ENCODE assay signal across 8 cellular contexts in genomic region chr22:31637375-31637937, GRCh38. TPM values are rescaled to one million over a fixed set of nuclear protein-coding genes. Genes with fewer than 3 reads are reported as not detected.
DNase-seq lines count a peak whose midpoint lies in the region; ATAC-seq and TF ChIP-seq lines count a peak whose summit lies in the region.

No MANE protein-coding gene starts in this region.

- CTCF ChIA-PET in RWPE1 (lab: Yijun Ruan, JAX): interaction anchor here (0.9 kb wide), 1 partner anchor 28 kb away, joined by 3 read pairs; no protein-coding TSS in a partner anchor

- peaks cover 77% of the 10 kb centered on the region for H3K79me2 ChIP-seq in GM23338 (replicated peaks; ENCODE audit: insufficient read depth)

- 66 to 68% methylated on average over 10 of the region's 10 CpGs for WGBS in testis, 2 donors

- DNase-seq in GM23338 (ENCODE audit: low spot score) (peak; percentile 37), RWPE1 (ENCODE audit: low spot score) (no peak), left cardiac atrium (no peak), testis (peak; percentile 54), COLO829 (ENCODE audit: low spot score) (no peak), HuH-7.5 (ENCODE audit: low spot score) (no peak)
- no peak for DNase-seq in activated naive CD4-positive, alpha-beta T cell treated with anti-CD3 and anti-CD28 coated beads, Interleukin-2, amount 50 U/mL, for 16 hours

- H3K27me3 ChIP-seq in GM23338 (ENCODE audit: insufficient read depth) (no peaks in the 10 kb centered on the region), testis (no peaks in the 10 kb centered on the region)

- no peak overlapping the region for H3K4me2 ChIP-seq in GM23338

- H3K27me3 Mint-ChIP-seq in GM23338 (ENCODE audit: insufficient read depth, low read depth, poor library complexity): peaks cover 13% of the 10 kb centered on the region

- TF ChIP-seq POLR2A in testis (IDR thresholded peaks at IDR 0.05): no peak

- no peaks in the 10 kb centered on the region for H3K9me2 ChIP-seq in GM23338 (ENCODE audit: insufficient read depth)

- H3K27ac ChIP-seq in GM23338 (ENCODE audit: low read depth) (0 out of 2 replicates have a peak overlapping the region, but pooled peaks have one; percentile 66), RWPE1 (peak overlapping the region; percentile 57), testis (peak overlapping the region; percentile 22 to 62)

- H2AFZ ChIP-seq in GM23338: no peak overlapping the region

- H3K36me3 ChIP-seq in GM23338 (ENCODE audit: insufficient read depth) (no peaks in the 10 kb centered on the region), testis (ENCODE audit: low read depth, missing control alignments) (no peaks in the 10 kb centered on the region)

- no peaks in the 10 kb centered on the region for H3K9me3 Mint-ChIP-seq in GM23338

- peaks cover 5% of the 10 kb centered on the region; the same call in 1 of the 2 replicates for H3F3A ChIP-seq in GM23338 (replicated peaks; ENCODE audit: low read depth)

- peaks cover 13% of the 10 kb centered on the region for H4K20me1 ChIP-seq in GM23338 (replicated peaks; ENCODE audit: insufficient read depth)

- peak; percentile 41 for ATAC-seq in GM23338
- peak; percentile 38 to 51 for ATAC-seq in left cardiac atrium

- TF ChIP-seq CTCF in GM12873 (IDR thresholded peaks at IDR 0.05; ENCODE audit: insufficient read depth, low read depth, low read length, missing control alignments): peak; percentile 60
- TF ChIP-seq CTCF in GM23338 (conservative IDR thresholded peaks at IDR 0.05; ENCODE audit: low read depth in 2 of 2): no peak
- TF ChIP-seq CTCF in RWPE1 (conservative IDR thresholded peaks at IDR 0.05; ENCODE audit: low read depth): no peak
- peak in 1 of 3 experiments; percentile 9 for TF ChIP-seq CTCF in testis (IDR thresholded peaks at IDR 0.05)

- H3K27ac Mint-ChIP-seq in GM23338: no peak overlapping the region

- no peaks in the 10 kb centered on the region for H3K9me3 ChIP-seq in testis

- H3K4me1 ChIP-seq in GM23338 (ENCODE audit: insufficient read depth) (peaks cover 4% of the 10 kb centered on the region; the same call in 1 of the 2 replicates), testis (no peaks in the 10 kb centered on the region)

- intact Hi-C loops in left cardiac atrium (cut with DNase I): loop anchor here in 1 of 2 donors (10.0 kb wide), 1 partner anchor 293 kb away; the partner anchor contains the start of gene PATZ1
- intact Hi-C loops in testis (cut with DNase I; ENCODE audit: low total_unique reads): no loop called here

- peaks cover 14% of the 10 kb centered on the region; the same call in 2 of the 3 replicates for H3K4me1 Mint-ChIP-seq in GM23338

- POLR2A ChIA-PET in RWPE1 (lab: Yijun Ruan, JAX; ENCODE audit: low non-redundant PET): no interaction called here

- H3K4me3 ChIP-seq in GM23338 (no peak overlapping the region), testis (no peak overlapping the region)

- peaks cover 16% of the 10 kb centered on the region for H3K36me3 Mint-ChIP-seq in GM23338 (ENCODE audit: low read depth)

- H3K4me3 Mint-ChIP-seq in GM23338: no peak overlapping the region

TF ChIP-seq in GM23338, 12 proteins besides CTCF, POLR2A, EP300 and RAD21 (continues in another document):
- TF ChIP-seq EZH2 (IDR thresholded peaks at IDR 0.05; ENCODE audit: low read depth, unreplicated experiment) (no peak), ZNF462 (CRISPR knock-in tag; IDR thresholded peaks at IDR 0.05) (no peak), ETS1 (IDR thresholded peaks at IDR 0.05) (no peak), CREB1 (CRISPR knock-in tag; IDR thresholded peaks at IDR 0.05; ENCODE audit: low read depth) (no peak), JUNB (IDR thresholded peaks at IDR 0.05; ENCODE audit: unreplicated experiment) (no peak), NANOG (IDR thresholded peaks at IDR 0.05; ENCODE audit: borderline replicate concordance) (no peak), ZNF331 (CRISPR knock-in tag; IDR thresholded peaks at IDR 0.05; ENCODE audit: low read depth) (no peak), POLR2AphosphoS5 (IDR thresholded peaks at IDR 0.05; ENCODE audit: low read depth) (no peak), EZH2phosphoT487 (IDR thresholded peaks at IDR 0.05; ENCODE audit: unreplicated experiment) (no peak)

RNA-seq across cellular contexts. Expression of gene PISD, which starts 24.6 kb away (rescaled TPM):
- 51.6 and 54.5 TPM in 2 replicates for total RNA-seq in GM23338 (2014; rRNA removed; shearing (Covaris generic))
- polyA plus RNA-seq in GM23338 (2016; fragmentation: Nextera tagmentation; extraction: Ambion mirVana): 40.7 and 43.1 TPM in 2 replicates
- 10 to 100 TPM; 25.2 to 40.8 TPM for total RNA-seq in left cardiac atrium
- 100 to 1,000 TPM; 120 to 126 TPM for total RNA-seq in testis
- polyA plus RNA-seq in testis (ENCODE audit: insufficient read depth, low read depth, low replicate concordance): 93.5 TPM

Comparison
In these comparisons a context has a peak if more than half of its experiments do, and no peak if none do; other contexts are left out.
1. DNase-seq: peak in GM23338 (single experiment) and testis (single experiment); none in RWPE1 (single experiment), left cardiac atrium (single experiment), COLO829 (single experiment), activated naive CD4-positive, alpha-beta T cell treated with anti-CD3 and anti-CD28 coated beads, Interleukin-2, amount 50 U/mL, for 16 hours (single experiment) and HuH-7.5 (single experiment).
2. Peak in every context shown above with its lines, with median percentiles within 50 percentile points of each other: H3K27ac ChIP-seq.